Comparison of ENCODE assay signal across 13 cellular contexts in the genomic region with DNA sequence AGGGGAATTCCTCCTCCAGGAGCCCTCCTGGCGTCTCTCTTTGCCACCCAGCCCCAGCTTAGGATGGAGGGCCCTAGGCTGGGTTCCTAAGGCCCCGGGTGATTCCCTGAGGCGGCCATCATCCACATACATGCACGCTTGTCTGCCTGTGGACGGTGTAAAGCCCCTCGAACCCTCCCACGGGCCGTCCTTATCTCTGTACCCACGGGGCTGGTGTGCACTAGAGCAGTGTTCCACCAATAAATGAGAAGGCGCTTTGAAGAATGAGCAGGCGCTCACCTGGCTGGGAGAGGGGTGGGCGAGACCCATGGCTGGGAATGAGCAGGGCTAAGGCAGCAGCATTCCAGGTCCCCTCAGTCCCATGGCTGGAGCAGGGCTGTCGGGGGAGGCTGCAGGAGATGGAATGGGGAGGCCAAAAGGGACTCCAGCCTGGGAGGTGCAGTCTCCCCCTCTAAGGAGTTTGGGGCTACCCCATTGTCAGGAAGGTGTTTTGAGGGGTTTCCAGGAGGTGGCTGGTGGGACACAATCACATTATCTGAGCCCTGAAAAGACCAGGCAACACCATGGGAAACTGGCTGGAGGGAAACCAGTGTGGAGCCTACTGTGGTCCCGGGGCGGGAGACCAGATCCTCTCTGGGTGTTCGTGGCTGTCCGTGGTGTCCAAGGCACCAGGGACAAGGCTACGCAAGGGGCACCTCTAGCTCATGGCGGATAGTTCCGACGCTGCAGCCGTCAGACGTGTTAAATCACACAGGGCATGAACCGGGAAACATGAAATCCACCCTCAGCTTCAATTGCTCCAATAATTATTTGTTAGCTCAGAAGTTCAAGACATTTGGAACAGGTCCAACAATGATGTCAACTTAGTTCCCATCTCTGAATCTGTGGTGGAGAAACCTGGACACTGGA.
DNase-seq lines count a peak whose midpoint lies in the region; ATAC-seq and TF ChIP-seq lines count a peak whose summit lies in the region.
"Had no signal": no experiment of that assay in that cellular context is flagged by ENCODE, and none has a peak within 500 bp of the region (broad histone marks: within the 10 kb centered on the region; RNA-seq: fewer than 3 reads in every experiment).

No MANE protein-coding gene starts in this region.

- POLR2A ChIA-PET in HEK293T (lab: Yijun Ruan, JAX): interaction anchor here (0.6 kb wide), 1 partner anchor 151 kb away, joined by 3 read pairs; no protein-coding TSS in a partner anchor

- peaks cover 14% of the 10 kb centered on the region for H3K4me1 Mint-ChIP-seq in HFFc6 (ENCODE audit: low read depth)

- no peak overlapping the region for H3K4me3 Mint-ChIP-seq in HFFc6

- peak; percentile 21 for DNase-seq in NCI-H1436 (lab: John Stamatoyannopoulos, UW)
- no peak for DNase-seq in NCI-H1436 treated with DMSO at 0.1 percent for 48 hours (lab: John Stamatoyannopoulos, UW)
- peak; percentile 71 for DNase-seq in NCI-H774 (lab: John Stamatoyannopoulos, UW)
- DNase-seq in Right ventricle myocardium superior: no peak
- peak; percentile 6 for DNase-seq in retinal pigment epithelial cell (ENCODE audit: low read depth)
- DNase-seq in HEK293T (ENCODE audit: extremely low spot score): no peak
- no peak for DNase-seq in HFFc6
- DNase-seq: activated T-cell treated with anti-CD3 and anti-CD28 coated beads, Interleukin-2, amount 50 U/mL, for 4 hours; Karpas-422; stomach; T1000 had no signal

- H3K27me3 Mint-ChIP-seq in HFFc6 (ENCODE audit: insufficient read depth): no peaks in the 10 kb centered on the region

- no peaks in the 10 kb centered on the region for H3K36me3 Mint-ChIP-seq in HFFc6 (ENCODE audit: low read depth)

- peak; percentile 22 for ATAC-seq in Right ventricle myocardium superior (ENCODE audit: poor library complexity)
- no peak for ATAC-seq in GM19452 (IDR thresholded peaks at IDR 0.05; ENCODE audit: unreplicated experiment)
- ATAC-seq: A549 had no signal

- H3K9me3 Mint-ChIP-seq in HFFc6: no peaks in the 10 kb centered on the region
- H3K9me3 Mint-ChIP-seq: activated T-cell treated with anti-CD3 and anti-CD28 coated beads, Interleukin-2, amount 50 U/mL, for 4 hours had no signal

- CTCF ChIA-PET in HEK293T (lab: Yijun Ruan, JAX): interaction anchor here (0.6 to 0.7 kb wide), 2 partner anchors 13 to 177 kb away, joined by 3 to 4 read pairs; no protein-coding TSS in a partner anchor

- H3K27ac Mint-ChIP-seq in HFFc6: no peak overlapping the region

- no peak overlapping the region for H3K4me3 ChIP-seq in retinal pigment epithelial cell (ENCODE audit: low read length)
- H3K4me3 ChIP-seq: A549, stomach had no signal

- TF ChIP-seq CTCF in retinal pigment epithelial cell (conservative IDR thresholded peaks at IDR 0.05; ENCODE audit: low read depth, low read length) (no peak), HFFc6 (IDR thresholded peaks at IDR 0.05) (no peak)

- intact Hi-C loops in Right ventricle myocardium superior (cut with DNase I): no loop called here

TF ChIP-seq in HEK293T, 16 proteins besides CTCF, POLR2A, EP300 and RAD21:
- TF ChIP-seq FOXM1 (IDR thresholded peaks at IDR 0.05; ENCODE audit: borderline replicate concordance) (no peak), L3MBTL2 (conservative IDR thresholded peaks at IDR 0.05) (no peak)
TF ChIP-seq in HEK293T: peak in this region for 0.

Comparison
In these comparisons a context has a peak if more than half of its experiments do, and no peak if none do; other contexts are left out.
1. DNase-seq: peak in NCI-H1436 (single experiment), NCI-H774 (single experiment) and retinal pigment epithelial cell (single experiment); none in NCI-H1436 treated with DMSO at 0.1 percent for 48 hours (single experiment), Right ventricle myocardium superior (single experiment), HEK293T (single experiment) and HFFc6 (single experiment).